In genomic region chr5:23523031-23523430, GRCh38 we compare ENCODE assay signal across 28 cellular contexts. TPM values are rescaled to one million over a fixed set of nuclear protein-coding genes. Genes with fewer than 3 reads are reported as not detected.
"Had no signal": no experiment of that assay in that cellular context is flagged by ENCODE, and none has a peak within 500 bp of the region (broad histone marks: within the 10 kb centered on the region; RNA-seq: fewer than 3 reads in every experiment).

No MANE protein-coding gene starts in this region.

- H3K4me1 ChIP-seq: stomach, suprapubic skin, testis, thyroid gland, tibial artery, tibial nerve, transverse colon, upper lobe of left lung, upper lobe of right lung, uterus, vagina had no signal

- DNase-seq: stimulated activated CD4-positive, alpha-beta T cell treated with anti-CD3 and anti-CD28 coated beads, Interleukin-2, amount 100 ng/mL, for 48 hours; stimulated activated CD4-positive, alpha-beta T cell treated with anti-CD3 and anti-CD28 coated beads, Interleukin-4, amount 100 ng/mL, for 1 hour; stimulated activated CD4-positive, alpha-beta T cell treated with anti-CD3 and anti-CD28 coated beads, Interleukin-4, amount 100 ng/mL, for 24 hours; stimulated activated CD4-positive, alpha-beta T cell treated with anti-CD3 and anti-CD28 coated beads, Interleukin-4, amount 100 ng/mL, for 4 hours; stimulated activated CD8-positive, alpha-beta memory T cell treated with anti-CD3 and anti-CD28 coated beads, Interleukin-4, amount 100 ng/mL, for 48 hours; stimulated activated naive B cell treated with anti-CD40 and anti-IgM and Interleukin-4, amounts not matched to agents 10 μg/mL and 1 μg/mL and 100 μg/mL, for 72 hours; stimulated activated naive CD4-positive, alpha-beta T cell; stimulated activated naive CD4-positive, alpha-beta T cell treated with Interleukin-2 at 50 U/mL for 16 hours; stimulated activated naive CD8-positive, alpha-beta T cell treated with anti-CD3 and anti-CD28 coated beads, Interleukin-15, amount 100 ng/mL, for 72 hours; stimulated activated naive CD8-positive, alpha-beta T cell treated with anti-CD3 and anti-CD28 coated beads, Interleukin-15, Interleukin-2, amounts not matched to agents 100 U/mL and 50 U/mL, for 24 hours; stomach; substantia nigra; testis; thyroid gland; tibial artery; transverse colon; upper lobe of left lung; upper lobe of right lung; uterus had no signal

- ATAC-seq: stimulated activated naive CD8-positive, alpha-beta T cell treated with anti-CD3 and anti-CD28 coated beads, Interleukin-15, amount 100 ng/mL, for 72 hours; stimulated activated naive CD8-positive, alpha-beta T cell treated with anti-CD3 and anti-CD28 coated beads, Interleukin-15, Interleukin-2, amounts not matched to agents 100 U/mL and 50 U/mL, for 24 hours; upper lobe of right lung had no signal

- H3K4me3 ChIP-seq: stomach, suprapubic skin, testis, thoracic aorta, thyroid gland, tibial artery, tibial nerve, transverse colon, upper lobe of left lung, upper lobe of right lung, uterus, vagina had no signal

- H3K27ac ChIP-seq: stomach, suprapubic skin, testis, thoracic aorta, thyroid gland, tibial artery, tibial nerve, transverse colon, upper lobe of left lung, upper lobe of right lung, uterus, vagina had no signal

- H3K36me3 ChIP-seq: stomach, suprapubic skin, thoracic aorta, thyroid gland, tibial artery, tibial nerve, transverse colon, upper lobe of left lung, upper lobe of right lung, uterus, vagina had no signal

- FAIRE-seq: urothelium cell line had no signal

- H3K27me3 ChIP-seq: stomach, suprapubic skin, testis, thyroid gland, tibial artery, tibial nerve, transverse colon, upper lobe of left lung, upper lobe of right lung, uterus, vagina had no signal

- H3K9me3 ChIP-seq: suprapubic skin, testis, thoracic aorta, thyroid gland, tibial artery, tibial nerve, transverse colon, upper lobe of left lung, upper lobe of right lung, uterus, vagina had no signal

RNA-seq across cellular contexts. Expression of gene PRDM9, which starts 15.6 kb away (rescaled TPM):
- total RNA-seq: stomach, subcutaneous adipose tissue, suprapubic skin, temporal lobe, thoracic aorta, thyroid gland, tibial nerve, transverse colon, upper lobe of left lung, upper lobe of right lung, ureter, urinary bladder, vagina had no signal
- polyA plus RNA-seq: stomach, urinary bladder had no signal
